16 cellular contexts compared by ENCODE assay signal in genomic region chr1:4175566-4176405, GRCh38.
DNase-seq lines count a peak whose midpoint lies in the region; ATAC-seq, FAIRE-seq and TF ChIP-seq lines count a peak whose summit lies in the region.
"Had no signal": no experiment of that assay in that cellular context is flagged by ENCODE, and none has a peak within 500 bp of the region (broad histone marks: within the 10 kb centered on the region; RNA-seq: fewer than 3 reads in every experiment).

No MANE protein-coding gene starts in this region.

- SMC1A ChIA-PET in GM12878 (lab: Charles Lee; ENCODE audit: uncharacterized antibody, unreplicated experiment), result no interaction called here

- H3K27ac ChIP-seq in HepG2 (ENCODE audit: extremely low read length, insufficient read depth, low read length), result no peak overlapping the region
- H3K27ac ChIP-seq in right lobe of liver, result no peak overlapping the region
- no peak overlapping the region for H3K27ac ChIP-seq in GM12878 (ENCODE audit: control insufficient read depth, insufficient read depth)
- H3K27ac ChIP-seq in upper lobe of right lung, result no peak overlapping the region

- no peak for FAIRE-seq in HepG2 (lab: Jason Lieb, UNC)
- no peak for FAIRE-seq in GM12878 (lab: Jason Lieb, UNC)
- FAIRE-seq in urothelium cell line (lab: Jason Lieb, UNC), result no peak
- FAIRE-seq: G401.6, GM12892 had no signal

- CTCF ChIA-PET in HepG2 (lab: Yijun Ruan, JAX; ENCODE audit: low intra/inter-chr PET ratio, low total read pairs), result no interaction called here
- CTCF ChIA-PET in GM12878 (lab: Yijun Ruan, JAX), result no interaction called here

- RAD21 ChIA-PET in GM12878 (lab: Charles Lee; ENCODE audit: unreplicated experiment), result no interaction called here

- H4K20me1 ChIP-seq in HepG2 (ENCODE audit: insufficient read depth, low read length), result no peaks in the 10 kb centered on the region
- no peaks in the 10 kb centered on the region for H4K20me1 ChIP-seq in GM12878 (ENCODE audit: control insufficient read depth, insufficient read depth)

- no peak overlapping the region for H2AFZ ChIP-seq in HepG2 (ENCODE audit: low read length)
- H2AFZ ChIP-seq in GM12878 (ENCODE audit: control insufficient read depth, low read depth, low read length), result no peak overlapping the region

- WGBS in HepG2 (ENCODE audit: low lambda C conversion rate), result 31% methylated on average over 10 of the region's 10 CpGs
- WGBS in right lobe of liver (ENCODE audit: insufficient coverage, low coverage, low lambda C conversion rate, missing lambda C conversion rate), result 53% methylated on average over 7 of the region's 10 CpGs
- WGBS in GM12878 (ENCODE audit: insufficient coverage, insufficient replicate concordance, low lambda C conversion rate, missing lambda C conversion rate), result 11% methylated on average over 9 of the region's 10 CpGs

- TF ChIP-seq CTCF in HepG2 (CRISPR knock-in tag; IDR thresholded peaks at IDR 0.05), result no peak
- no peak for TF ChIP-seq CTCF in right lobe of liver (IDR thresholded peaks at IDR 0.05)
- no peak for TF ChIP-seq CTCF in GM12878 (IDR thresholded peaks at IDR 0.05 in 2 of 3, conservative IDR thresholded peaks at IDR 0.05 in 1 of 3; ENCODE audit: control insufficient read depth in 2 of 3, extremely low read depth in 1 of 3, insufficient read depth in 1 of 3, low read depth in 3 of 3, low read length in 3 of 3)
- no peak for TF ChIP-seq CTCF in upper lobe of right lung (IDR thresholded peaks at IDR 0.05)

- no peak overlapping the region for H3K4me2 ChIP-seq in HepG2 (ENCODE audit: low read depth, low read length)
- no peak overlapping the region for H3K4me2 ChIP-seq in GM12878 (ENCODE audit: control insufficient read depth, insufficient read depth)

- H3K79me2 ChIP-seq in HepG2 (ENCODE audit: insufficient read depth, low read length) (no peaks in the 10 kb centered on the region), GM12878 (ENCODE audit: control insufficient read depth, insufficient read depth, low read length) (no peaks in the 10 kb centered on the region)

- no peak for TF ChIP-seq POLR2A in HepG2 (IDR thresholded peaks at IDR 0.05; ENCODE audit: insufficient read depth in 1 of 2, low read depth in 2 of 2, low read length in 2 of 2)
- TF ChIP-seq POLR2A in right lobe of liver (IDR thresholded peaks at IDR 0.05), result no peak
- TF ChIP-seq POLR2A in GM12878 (IDR thresholded peaks at IDR 0.05; ENCODE audit: low read depth, low read length), result no peak

- no peak for TF ChIP-seq RAD21 in HepG2 (CRISPR knock-in tag; IDR thresholded peaks at IDR 0.05)
- no peak for TF ChIP-seq RAD21 in GM12878 (IDR thresholded peaks at IDR 0.05; ENCODE audit: insufficient read depth, low read depth, low read length)

- ATAC-seq in HepG2 (no peak), right lobe of liver (no peak), GM12878 (no peak), upper lobe of right lung (no peak), HG02763 (IDR thresholded peaks at IDR 0.05; ENCODE audit: unreplicated experiment) (no peak), HG03159 (IDR thresholded peaks at IDR 0.05; ENCODE audit: unreplicated experiment) (no peak)

- BruUV-seq in HepG2 (replicated peaks; lab: Mats Ljungman, UMichigan) (no TSS peak), GM12878 (replicated peaks; lab: Mats Ljungman, UMichigan) (no TSS peak)

- no peak for TF ChIP-seq EP300 in HepG2 (IDR thresholded peaks at IDR 0.05; ENCODE audit: low read depth in 2 of 2, low read length in 2 of 2)
- TF ChIP-seq EP300 in HepG2 (CRISPR knock-in tag; IDR thresholded peaks at IDR 0.05; ENCODE audit: borderline replicate concordance), result no peak
- no peak for TF ChIP-seq EP300 in GM12878 (IDR thresholded peaks at IDR 0.05; ENCODE audit: borderline replicate concordance in 1 of 2, control insufficient read depth in 1 of 2, low read depth in 2 of 2, low read length in 2 of 2)

- H3K4me3 ChIP-seq in HepG2 (replicated peaks in 1 of 3; ENCODE audit: insufficient read depth in 1 of 3, low read depth in 2 of 3, low read length in 3 of 3) (no peak overlapping the region), right lobe of liver (no peak overlapping the region), GM12878 (no peak overlapping the region), upper lobe of right lung (no peak overlapping the region)

- in situ Hi-C loops in HepG2 (cut with HindIII; ENCODE audit: extremely low pct_ligation_motif_present, low pct_unique_long_range_greater_than_20kb), result no loop called here
- in situ Hi-C loops in GM12878 (cut with MboI), result no loop called here

- H3K9me3 ChIP-seq in HepG2 (ENCODE audit: low read length) (no peaks in the 10 kb centered on the region), right lobe of liver (no peaks in the 10 kb centered on the region), GM12878 (replicated peaks; ENCODE audit: control insufficient read depth, insufficient read depth, low read length) (no peaks in the 10 kb centered on the region), upper lobe of right lung (no peaks in the 10 kb centered on the region)

- POLR2A ChIA-PET in HepG2 (lab: Yijun Ruan, JAX), result no interaction called here
- POLR2A ChIA-PET in GM12878 (lab: Charles Lee), result no interaction called here

- DNase-seq in HepG2 (ENCODE audit: low spot score) (no peak), right lobe of liver (no peak), GM12878 (ENCODE audit: low read depth, low spot score) (no peak), mesenteric fat pad (ENCODE audit: low spot score) (peak; percentile 76), upper lobe of right lung (peak; percentile 36), urothelium cell line (ENCODE audit: low spot score) (no peak)
- DNase-seq: Calu3; CD4-positive, alpha-beta T cell; DMS79; NCI-H187 treated with DMSO at 0.1 percent for 48 hours; NCI-H446 treated with DMSO at 0.1 percent for 48 hours; NCI-H748 treated with DMSO at 0.1 percent for 48 hours had no signal

- no peaks in the 10 kb centered on the region for H3K36me3 ChIP-seq in HepG2 (replicated peaks in 1 of 2; ENCODE audit: control insufficient read depth in 1 of 2, insufficient read depth in 2 of 2, low read length in 2 of 2)
- no peaks in the 10 kb centered on the region for H3K36me3 ChIP-seq in right lobe of liver
- H3K36me3 ChIP-seq in GM12878 (ENCODE audit: control insufficient read depth in 2 of 2, insufficient read depth in 2 of 2, low read length in 1 of 2), result no peaks in the 10 kb centered on the region
- no peaks in the 10 kb centered on the region for H3K36me3 ChIP-seq in upper lobe of right lung

- H3K9ac ChIP-seq in HepG2 (ENCODE audit: insufficient read depth, low read depth, low read length), result no peak overlapping the region
- H3K9ac ChIP-seq in GM12878 (ENCODE audit: control insufficient read depth, insufficient read depth, low read length), result no peak overlapping the region

- intact Hi-C loops in HepG2 (cut with micrococcal nuclease; ENCODE audit: unreplicated experiment), result loop anchor here (10.0 kb wide), 2 partner anchors 419 to 649 kb away; no protein-coding TSS in a partner anchor
- intact Hi-C loops in right lobe of liver (cut with DNase I), result no loop called here
- intact Hi-C loops in GM12878 (cut with micrococcal nuclease; ENCODE audit: unreplicated experiment), result no loop called here
- intact Hi-C loops in upper lobe of right lung (cut with DNase I), result no loop called here

- H3K4me1 ChIP-seq in HepG2 (ENCODE audit: insufficient read depth, low read length) (peaks cover 9% of the 10 kb centered on the region), right lobe of liver (no peaks in the 10 kb centered on the region), GM12878 (ENCODE audit: control insufficient read depth, insufficient read depth, low read length) (no peaks in the 10 kb centered on the region), upper lobe of right lung (no peaks in the 10 kb centered on the region)

- H3K27me3 ChIP-seq in HepG2 (ENCODE audit: control insufficient read depth in 1 of 2, insufficient read depth in 2 of 2, low read length in 2 of 2), result peaks cover 2 to 23% of the 10 kb centered on the region in 2 experiments
- H3K27me3 ChIP-seq in right lobe of liver, result no peaks in the 10 kb centered on the region
- no peaks in the 10 kb centered on the region for H3K27me3 ChIP-seq in GM12878 (replicated peaks in 1 of 2; ENCODE audit: control insufficient read depth in 2 of 2, insufficient read depth in 2 of 2, low read length in 1 of 2)
- H3K27me3 ChIP-seq in upper lobe of right lung, result peaks cover 7% of the 10 kb centered on the region

TF ChIP-seq in HepG2, 621 proteins besides CTCF, POLR2A, EP300 and RAD21:
- TF ChIP-seq FOXM1 (CRISPR knock-in tag; IDR thresholded peaks at IDR 0.05), result no peak
- peak; percentile 41; the same call in 1 of the 2 replicates for TF ChIP-seq NR2F6 (IDR thresholded peaks at IDR 0.05)
- no peak for TF ChIP-seq NR2F6 (CRISPR knock-in tag; IDR thresholded peaks at IDR 0.05)

TF ChIP-seq in GM12878, 131 proteins besides CTCF, POLR2A, EP300 and RAD21:
- TF ChIP-seq TCF3 (IDR thresholded peaks at IDR 0.05; ENCODE audit: borderline replicate concordance, insufficient read depth, low read depth, low read length) (no peak), NR2C1 (IDR thresholded peaks at IDR 0.05) (peak; percentile 56)

Comparison
In these comparisons a context has a peak if more than half of its experiments do, and no peak if none do; other contexts are left out.
1. DNase-seq: peak in mesenteric fat pad (single experiment) and upper lobe of right lung (single experiment); none in HepG2 (single experiment), right lobe of liver (0 of 3), GM12878 (single experiment) and urothelium cell line (single experiment).